20 cellular contexts compared by ENCODE assay signal in the genomic region with DNA sequence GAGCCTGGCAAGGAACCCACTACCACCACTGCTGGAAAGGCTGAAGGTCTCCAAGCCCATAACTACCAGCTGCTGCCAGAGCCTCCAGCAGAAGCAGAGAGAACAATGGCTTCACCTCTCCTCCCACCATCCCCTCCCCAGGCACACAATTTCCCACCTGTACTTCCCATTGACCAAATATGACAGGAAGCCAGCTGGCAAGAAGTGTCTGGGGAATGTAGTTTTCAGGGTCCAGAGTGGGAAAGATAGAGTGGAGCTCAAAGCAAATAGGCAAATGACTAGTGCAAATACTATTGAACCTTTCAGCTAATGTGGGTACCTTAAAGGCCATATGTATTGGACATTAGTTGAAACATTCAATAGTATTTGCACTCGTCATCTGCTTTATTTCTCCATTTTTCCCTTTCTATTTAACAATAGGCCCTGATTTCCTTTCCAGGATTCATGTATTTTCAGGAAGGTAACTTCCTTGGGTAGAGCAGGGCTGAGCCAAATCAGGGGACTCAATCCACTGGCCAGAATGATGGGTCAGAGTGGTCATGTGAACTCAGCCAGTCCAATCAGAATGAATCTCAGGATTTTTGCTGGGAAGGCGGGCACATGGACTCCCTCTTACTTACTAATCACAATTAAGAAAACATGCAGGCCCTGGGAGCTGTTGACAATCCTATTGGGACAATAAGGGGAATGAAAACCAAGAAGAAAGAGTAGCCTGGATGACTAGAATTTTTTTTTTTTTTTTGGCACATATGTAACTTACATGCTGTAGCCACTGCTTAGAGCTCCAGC. TPM values are rescaled to one million over a fixed set of nuclear protein-coding genes. Genes with fewer than 3 reads are reported as not detected.
DNase-seq lines count a peak whose midpoint lies in the region; ATAC-seq, FAIRE-seq and TF ChIP-seq lines count a peak whose summit lies in the region.
"Had no signal": no experiment of that assay in that cellular context is flagged by ENCODE, and none has a peak within 500 bp of the region (broad histone marks: within the 10 kb centered on the region; RNA-seq: fewer than 3 reads in every experiment).

No MANE protein-coding gene starts in this region.

- intact Hi-C loops in HepG2 (cut with micrococcal nuclease; ENCODE audit: unreplicated experiment) (no loop called here), right lobe of liver (cut with DNase I) (no loop called here), Right ventricle myocardium superior (cut with DNase I) (no loop called here), testis (cut with DNase I; ENCODE audit: low total_unique reads) (no loop called here)

- no peak overlapping the region for H3K4me3 Mint-ChIP-seq in WTC11
- H3K4me3 Mint-ChIP-seq in type B pancreatic cell, result no peak overlapping the region
- H3K4me3 Mint-ChIP-seq: B cell; CD4-positive, alpha-beta memory T cell; GM23338; H9 had no signal

- no peak overlapping the region for H3K9ac ChIP-seq in HepG2 (ENCODE audit: insufficient read depth, low read depth, low read length)

- no peak overlapping the region for H3K4me3 ChIP-seq in HepG2 (replicated peaks in 1 of 3; ENCODE audit: insufficient read depth in 1 of 3, low read depth in 2 of 3, low read length in 3 of 3)
- no peak overlapping the region for H3K4me3 ChIP-seq in right lobe of liver
- H3K4me3 ChIP-seq in testis, result no peak overlapping the region
- H3K4me3 ChIP-seq: GM23338 had no signal

- in situ Hi-C loops in HepG2 (cut with HindIII; ENCODE audit: extremely low pct_ligation_motif_present, low pct_unique_long_range_greater_than_20kb), result no loop called here

- 51% methylated on average over 2 of the region's 2 CpGs for WGBS in HepG2 (ENCODE audit: low lambda C conversion rate)
- 92% methylated on average over 1 of the region's 2 CpGs for WGBS in right lobe of liver (ENCODE audit: insufficient coverage, low coverage, low lambda C conversion rate, missing lambda C conversion rate)
- 93 to 100% methylated on average over 2 of the region's 2 CpGs for WGBS in testis, 2 donors

- ATAC-seq in HepG2 (peak; percentile 46), right lobe of liver (no peak), WTC11 (0 out of 2 replicates have a peak, but pooled peaks have one; percentile 38), Right ventricle myocardium superior (ENCODE audit: poor library complexity) (no peak)
- ATAC-seq: GM23338 had no signal

- no peak overlapping the region for H3K27ac ChIP-seq in HepG2 (ENCODE audit: extremely low read length, insufficient read depth, low read length)
- no peak overlapping the region for H3K27ac ChIP-seq in right lobe of liver
- no peak overlapping the region for H3K27ac ChIP-seq in testis

- H3K36me3 ChIP-seq in HepG2 (replicated peaks in 1 of 2; ENCODE audit: control insufficient read depth in 1 of 2, insufficient read depth in 2 of 2, low read length in 2 of 2) (no peaks in the 10 kb centered on the region), right lobe of liver (no peaks in the 10 kb centered on the region), testis (ENCODE audit: low read depth, missing control alignments) (no peaks in the 10 kb centered on the region)

- H3K9me3 Mint-ChIP-seq in WTC11 (peaks cover 14% of the 10 kb centered on the region), type B pancreatic cell (no peaks in the 10 kb centered on the region)
- H3K9me3 Mint-ChIP-seq: CD4-positive, alpha-beta memory T cell; GM23338; H9 had no signal

- POLR2A ChIA-PET in HepG2 (lab: Yijun Ruan, JAX), result interaction anchor here (1.8 kb wide), 1 partner anchor 12 kb away, joined by 13 read pairs; the partner anchor contains the start of gene NFYC
- POLR2A ChIA-PET in WTC11 (lab: Charles Lee), result interaction anchor here (1.9 kb wide), 1 partner anchor 12 kb away, joined by 7 read pairs; the partner anchor contains the start of gene NFYC

- TF ChIP-seq EP300 in HepG2 (IDR thresholded peaks at IDR 0.05; ENCODE audit: low read depth in 2 of 2, low read length in 2 of 2), result no peak
- TF ChIP-seq EP300 in HepG2 (CRISPR knock-in tag; IDR thresholded peaks at IDR 0.05; ENCODE audit: borderline replicate concordance), result no peak

- H4K20me1 ChIP-seq in HepG2 (ENCODE audit: insufficient read depth, low read length), result no peaks in the 10 kb centered on the region

- no TSS peak for BruUV-seq in HepG2 (replicated peaks; lab: Mats Ljungman, UMichigan)

- H3K27me3 ChIP-seq in HepG2 (ENCODE audit: control insufficient read depth in 1 of 2, insufficient read depth in 2 of 2, low read length in 2 of 2) (no peaks in the 10 kb centered on the region), right lobe of liver (no peaks in the 10 kb centered on the region), testis (no peaks in the 10 kb centered on the region)

- no peak overlapping the region for H3K27ac Mint-ChIP-seq in WTC11
- no peak overlapping the region for H3K27ac Mint-ChIP-seq in type B pancreatic cell
- H3K27ac Mint-ChIP-seq: B cell; CD4-positive, alpha-beta memory T cell; GM23338; H9 had no signal

- H3K27me3 Mint-ChIP-seq in WTC11 (ENCODE audit: low read depth) (no peaks in the 10 kb centered on the region), type B pancreatic cell (no peaks in the 10 kb centered on the region)

- H3K4me1 Mint-ChIP-seq in WTC11, result no peaks in the 10 kb centered on the region; the same call in 1 of the 2 replicates
- no peaks in the 10 kb centered on the region for H3K4me1 Mint-ChIP-seq in type B pancreatic cell (ENCODE audit: unreplicated experiment)
- H3K4me1 Mint-ChIP-seq: B cell; CD4-positive, alpha-beta memory T cell; GM23338 had no signal

- peak overlapping the region; percentile 9; the same call in 1 of the 2 replicates for H3K4me2 ChIP-seq in HepG2 (ENCODE audit: low read depth, low read length)
- H3K4me2 ChIP-seq: GM23338 had no signal

- DNase-seq in HepG2 (ENCODE audit: low spot score) (no peak), right lobe of liver (no peak), NCI-H2029 treated with DMSO at 0.1 percent for 48 hours (lab: John Stamatoyannopoulos, UW) (peak; percentile 96), WTC11 (ENCODE audit: low spot score) (no peak), type B pancreatic cell (ENCODE audit: extremely low spot score, unreplicated experiment) (peak; percentile 25), Right ventricle myocardium superior (no peak), epidermal melanocyte (ENCODE audit: insufficient read length, low spot score) (no peak), testis (no peak)
- DNase-seq: C1 segment of cervical spinal cord; CD4-positive, alpha-beta memory T cell; DMS153; DMS79 treated with DMSO at 0.1 percent for 48 hours; EL; H9 had no signal

- no peak for FAIRE-seq in HepG2 (lab: Jason Lieb, UNC)
- FAIRE-seq: A204.1, D721Med, G401.6, GM12891 had no signal

- CTCF ChIA-PET in HepG2 (lab: Yijun Ruan, JAX; ENCODE audit: low intra/inter-chr PET ratio, low total read pairs), result no interaction called here
- CTCF ChIA-PET in WTC11 (lab: Charles Lee), result interaction anchor here (0.8 to 3.1 kb wide), 3 partner anchors 10 to 54 kb away, joined by 4 to 13 read pairs (median 4); no protein-coding TSS in a partner anchor

- no peak for TF ChIP-seq POLR2A in HepG2 (IDR thresholded peaks at IDR 0.05; ENCODE audit: insufficient read depth in 1 of 2, low read depth in 2 of 2, low read length in 2 of 2)
- TF ChIP-seq POLR2A in right lobe of liver (IDR thresholded peaks at IDR 0.05), result no peak
- no peak for TF ChIP-seq POLR2A in testis (IDR thresholded peaks at IDR 0.05)

- H3K9me3 ChIP-seq in HepG2 (ENCODE audit: low read length) (no peaks in the 10 kb centered on the region), right lobe of liver (no peaks in the 10 kb centered on the region), testis (no peaks in the 10 kb centered on the region)

- H3K4me1 ChIP-seq in HepG2 (ENCODE audit: insufficient read depth, low read length) (peaks cover 21% of the 10 kb centered on the region), right lobe of liver (no peaks in the 10 kb centered on the region), testis (no peaks in the 10 kb centered on the region)

- H3K79me2 ChIP-seq in HepG2 (ENCODE audit: insufficient read depth, low read length), result no peaks in the 10 kb centered on the region

- TF ChIP-seq CTCF in HepG2 (CRISPR knock-in tag; IDR thresholded peaks at IDR 0.05) (no peak), right lobe of liver (IDR thresholded peaks at IDR 0.05) (no peak), WTC11 (IDR thresholded peaks at IDR 0.05) (no peak), type B pancreatic cell (conservative IDR thresholded peaks at IDR 0.05) (no peak), testis (IDR thresholded peaks at IDR 0.05) (no peak)

- no peak for TF ChIP-seq RAD21 in HepG2 (CRISPR knock-in tag; IDR thresholded peaks at IDR 0.05)

- H3K36me3 Mint-ChIP-seq in WTC11 (no peaks in the 10 kb centered on the region), type B pancreatic cell (no peaks in the 10 kb centered on the region)

- H2AFZ ChIP-seq in HepG2 (ENCODE audit: low read length), result no peak overlapping the region
- H2AFZ ChIP-seq: GM23338 had no signal

RNA-seq across cellular contexts. Expression of gene NFYC, which starts 12.1 kb away (rescaled TPM):
- total RNA-seq in HepG2 (2016; rRNA removed; fragmentation: Illumina TruSeq; extraction: Trizol) (33.9 and 41.3 TPM in 2 replicates), right lobe of liver (10 to 100 TPM; 21.9 to 36.1 (median 28.1) TPM), WTC11 (2021) (46.5 to 47.5 TPM (median 47.4 TPM) in 3 replicates), type B pancreatic cell (ENCODE audit: low replicate concordance) (70.0 and 71.3 TPM in 2 replicates), Right ventricle myocardium superior (65.9 TPM), testis (10 to 100 TPM; 69.1 to 83.9 TPM)
- total RNA-seq in HepG2 (2016; cell fraction: cytosol; rRNA removed; fragmentation: Illumina TruSeq; extraction: Trizol; ENCODE audit: low read depth), result 25.9 and 26.3 TPM in 2 replicates
- 33.9 and 40.9 TPM in 2 replicates for total RNA-seq in HepG2 (2016; cell fraction: insoluble cytoplasmic fraction; rRNA removed; fragmentation: Illumina TruSeq; extraction: Trizol)
- 39.1 and 40.3 TPM in 2 replicates for total RNA-seq in HepG2 (2016; cell fraction: membrane; rRNA removed; fragmentation: Illumina TruSeq; extraction: Trizol)
- total RNA-seq in HepG2 (2016; cell fraction: nucleus; rRNA removed; fragmentation: Illumina TruSeq; extraction: Trizol), result 32.4 and 36.8 TPM in 2 replicates
- polyA plus RNA-seq in HepG2 (2011; rRNA removed) (69.6 and 73.7 TPM in 2 replicates), testis (ENCODE audit: insufficient read depth, low read depth, low replicate concordance) (70.0 TPM)
- polyA plus RNA-seq in HepG2 (2011; cell fraction: cytosol; rRNA removed), result 53.5 and 68.5 TPM in 2 replicates
- polyA plus RNA-seq in HepG2 (2011; cell fraction: nucleus; rRNA removed), result 81.8 and 103 TPM in 2 replicates
- 34.0 and 34.2 TPM in 2 replicates for polyA plus RNA-seq in HepG2 (2012)
- 36.8 and 37.1 TPM in 2 replicates for polyA plus RNA-seq in HepG2 (2016; cell fraction: cytosol; fragmentation: Illumina TruSeq; extraction: Trizol; ENCODE audit: low read depth)
- 67.3 and 76.9 TPM in 2 replicates for polyA plus RNA-seq in HepG2 (2016; cell fraction: insoluble cytoplasmic fraction; fragmentation: Illumina TruSeq; extraction: Trizol; ENCODE audit: low read depth)
- polyA plus RNA-seq in HepG2 (2016; cell fraction: membrane; fragmentation: Illumina TruSeq; extraction: Trizol; ENCODE audit: low read depth), result 46.4 and 53.8 TPM in 2 replicates
- polyA plus RNA-seq in HepG2 (2016; cell fraction: nucleus; fragmentation: Illumina TruSeq; extraction: Trizol; ENCODE audit: insufficient read depth, low read depth), result 88.2 and 99.1 TPM in 2 replicates
- 97.3 and 101 TPM in 2 replicates for polyA minus RNA-seq in HepG2 (2011; rRNA and poly(A)+ RNA removed; ENCODE audit: low replicate concordance)
- 34.4 and 38.4 TPM in 2 replicates for polyA minus RNA-seq in HepG2 (2011; cell fraction: cytosol; rRNA and poly(A)+ RNA removed)
- 57.3 and 58.2 TPM in 2 replicates for polyA minus RNA-seq in HepG2 (2011; cell fraction: nucleus; rRNA and poly(A)+ RNA removed)

RNA-seq across cellular contexts. Expression of gene RIMS3, which starts 13.9 kb away (rescaled TPM):
- total RNA-seq in HepG2 (2016; rRNA removed; fragmentation: Illumina TruSeq; extraction: Trizol), result 5.4 TPM in 2 replicates
- 4.3 and 5.4 TPM in 2 replicates for total RNA-seq in HepG2 (2016; cell fraction: cytosol; rRNA removed; fragmentation: Illumina TruSeq; extraction: Trizol; ENCODE audit: low read depth)
- 4.6 and 5.5 TPM in 2 replicates for total RNA-seq in HepG2 (2016; cell fraction: insoluble cytoplasmic fraction; rRNA removed; fragmentation: Illumina TruSeq; extraction: Trizol)
- total RNA-seq in HepG2 (2016; cell fraction: membrane; rRNA removed; fragmentation: Illumina TruSeq; extraction: Trizol), result 7.8 and 9.0 TPM in 2 replicates
- total RNA-seq in HepG2 (2016; cell fraction: nucleus; rRNA removed; fragmentation: Illumina TruSeq; extraction: Trizol), result 3.8 and 4.7 TPM in 2 replicates
- polyA plus RNA-seq in HepG2 (2011; rRNA removed), result 2.1 and 3.4 TPM in 2 replicates
- 1.6 and 1.8 TPM in 2 replicates for polyA plus RNA-seq in HepG2 (2011; cell fraction: cytosol; rRNA removed)
- 7.7 and 9.6 TPM in 2 replicates for polyA plus RNA-seq in HepG2 (2011; cell fraction: nucleus; rRNA removed)
- 2.2 and 3.0 TPM in 2 replicates for polyA plus RNA-seq in HepG2 (2012)
- 6.0 TPM in 2 replicates for polyA plus RNA-seq in HepG2 (2016; cell fraction: cytosol; fragmentation: Illumina TruSeq; extraction: Trizol; ENCODE audit: low read depth)
- polyA plus RNA-seq in HepG2 (2016; cell fraction: insoluble cytoplasmic fraction; fragmentation: Illumina TruSeq; extraction: Trizol; ENCODE audit: low read depth), result 3.3 and 3.7 TPM in 2 replicates
- 7.1 and 8.4 TPM in 2 replicates for polyA plus RNA-seq in HepG2 (2016; cell fraction: membrane; fragmentation: Illumina TruSeq; extraction: Trizol; ENCODE audit: low read depth)
- polyA plus RNA-seq in HepG2 (2016; cell fraction: nucleus; fragmentation: Illumina TruSeq; extraction: Trizol; ENCODE audit: insufficient read depth, low read depth), result 5.6 and 5.8 TPM in 2 replicates
- polyA minus RNA-seq in HepG2 (2011; rRNA and poly(A)+ RNA removed; ENCODE audit: low replicate concordance), result 1.1 and 3.7 TPM in 2 replicates
- polyA minus RNA-seq in HepG2 (2011; cell fraction: cytosol; rRNA and poly(A)+ RNA removed), result 1.5 and 1.9 TPM in 2 replicates
- 2.4 and 3.1 TPM in 2 replicates for polyA minus RNA-seq in HepG2 (2011; cell fraction: nucleus; rRNA and poly(A)+ RNA removed)
- total RNA-seq in right lobe of liver, result 1 to 10 TPM in 2 of 6 experiments, under 1 TPM in 4; 0.35 to 1.4 (median 0.45) TPM
- 19.8 to 19.9 TPM (median 19.8 TPM) in 3 replicates for total RNA-seq in WTC11 (2021)
- total RNA-seq in type B pancreatic cell (ENCODE audit: low replicate concordance), result 2.0 and 4.2 TPM in 2 replicates
- total RNA-seq in Right ventricle myocardium superior, result 0.81 TPM
- 1 to 10 TPM; 4.6 to 9.4 TPM for total RNA-seq in testis
- 8.3 TPM for polyA plus RNA-seq in testis (ENCODE audit: insufficient read depth, low read depth, low replicate concordance)

Comparison
In these comparisons a context has a peak if more than half of its experiments do, and no peak if none do; other contexts are left out.
1. ATAC-seq: peak in HepG2 (single experiment) and WTC11 (single experiment); none in right lobe of liver (0 of 4) and Right ventricle myocardium superior (single experiment).
2. DNase-seq: peak in NCI-H2029 treated with DMSO at 0.1 percent for 48 hours (single experiment) and type B pancreatic cell (single experiment); none in HepG2 (single experiment), right lobe of liver (0 of 3), WTC11 (single experiment), Right ventricle myocardium superior (single experiment), epidermal melanocyte (single experiment) and testis (single experiment).
3. Of the 50 proteins assayed by ChIP-seq in both HepG2 and WTC11: peak only in HepG2: NFYB; only in WTC11: USF2; in both: none; in neither: 48.